In the genomic region with DNA sequence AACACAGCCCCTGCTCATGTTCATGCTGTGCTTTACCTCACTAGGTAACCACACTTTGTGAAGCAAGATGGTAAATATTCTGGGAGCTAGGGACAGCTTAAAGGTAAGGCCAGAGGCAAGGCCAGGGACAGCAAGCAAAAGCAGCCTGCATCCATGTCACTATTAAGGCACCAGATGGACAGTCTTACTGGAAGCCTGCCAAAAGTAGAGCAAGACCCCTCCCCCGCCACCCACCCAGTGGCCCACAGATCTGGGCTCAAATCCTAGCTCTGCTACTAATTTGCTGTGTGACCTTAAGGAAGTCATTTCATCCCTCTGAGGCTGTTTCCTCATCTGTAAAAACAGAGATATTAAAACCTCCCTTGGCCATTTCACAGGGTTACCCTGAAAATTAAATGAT, we compare ENCODE assay signal across 23 cellular contexts. TPM values are rescaled to one million over a fixed set of nuclear protein-coding genes. Genes with fewer than 3 reads are reported as not detected.
DNase-seq lines count a peak whose midpoint lies in the region; TF ChIP-seq lines count a peak whose summit lies in the region.
"Had no signal": no experiment of that assay in that cellular context is flagged by ENCODE, and none has a peak within 500 bp of the region (broad histone marks: within the 10 kb centered on the region; RNA-seq: fewer than 3 reads in every experiment).

No MANE protein-coding gene starts in this region.

- H3K4me2 ChIP-seq in mammary epithelial cell (ENCODE audit: insufficient read depth, low read depth, low read length) = no peak overlapping the region
- H3K4me2 ChIP-seq: smooth muscle cell had no signal

- CTCF ChIA-PET in MCF 10A (lab: Yijun Ruan, JAX) = interaction anchor here (0.7 to 1.6 kb wide), 3 partner anchors 13 to 708 kb away, joined by 3 to 7 read pairs (median 5); partner anchors contain the start of gene ERMP1
- CTCF ChIA-PET in mammary epithelial cell (lab: Charles Lee; ENCODE audit: low non-redundant PET) = no interaction called here

- H3K4me1 ChIP-seq in mammary epithelial cell (ENCODE audit: insufficient read depth, low read length) (peaks cover 24% of the 10 kb centered on the region), adipocyte (ENCODE audit: control insufficient read depth, insufficient read depth, low read length) (peaks cover 8% of the 10 kb centered on the region), thyroid gland (peaks cover 22 to 34% of the 10 kb centered on the region in 2 donors)
- H3K4me1 ChIP-seq: ascending aorta, prostate gland had no signal

- H3K4me3 ChIP-seq in mammary epithelial cell (replicated peaks in 1 of 3; ENCODE audit: insufficient read depth in 1 of 3, low read depth in 2 of 3, low read length in 3 of 3) = no peak overlapping the region
- H3K4me3 ChIP-seq in adipocyte (ENCODE audit: low read length) = no peak overlapping the region
- no peak overlapping the region for H3K4me3 ChIP-seq in thyroid gland (replicated peaks in 1 of 3)
- H3K4me3 ChIP-seq: ascending aorta, prostate gland, smooth muscle cell had no signal

- H3K9me3 ChIP-seq in mammary epithelial cell (replicated peaks; ENCODE audit: insufficient read depth, low read length) (no peaks in the 10 kb centered on the region), adipocyte (ENCODE audit: control insufficient read depth, low read length) (no peaks in the 10 kb centered on the region), thyroid gland (no peaks in the 10 kb centered on the region)
- H3K9me3 ChIP-seq: ascending aorta, prostate gland had no signal

- peak overlapping the region; percentile 82 for H3K27ac Mint-ChIP-seq in MCF 10A (ENCODE audit: low read depth, unreplicated experiment)
- no peak overlapping the region for H3K27ac Mint-ChIP-seq in mesothelial cell of epicardium
- H3K27ac Mint-ChIP-seq: WTC11 had no signal

- H3K36me3 ChIP-seq in mammary epithelial cell (ENCODE audit: insufficient read depth, low read length) (no peaks in the 10 kb centered on the region), adipocyte (ENCODE audit: control insufficient read depth, insufficient read depth, low read length, severe bottlenecking) (no peaks in the 10 kb centered on the region), thyroid gland (no peaks in the 10 kb centered on the region)
- H3K36me3 ChIP-seq: ascending aorta, prostate gland had no signal

- H3K4me1 Mint-ChIP-seq in MCF 10A (ENCODE audit: insufficient read depth, unreplicated experiment) (peaks cover 37% of the 10 kb centered on the region), mesothelial cell of epicardium (peaks cover 44% of the 10 kb centered on the region)

- BruUV-seq in MCF 10A (replicated peaks; lab: Mats Ljungman, UMichigan) (no TSS peak), mammary epithelial cell (replicated peaks; lab: Mats Ljungman, UMichigan) (no TSS peak)

- in situ Hi-C loops in mammary epithelial cell (cut with MboI; ENCODE audit: low sequenced_read_pairs in 2 of 2) = no loop called here

- WGBS in mammary epithelial cell (ENCODE audit: low coverage, missing lambda C conversion rate) = 75% methylated on average over 1 of the region's 1 CpG
- 100% methylated on average over 1 of the region's 1 CpG for WGBS in thyroid gland, 2 donors

- H3K9me3 Mint-ChIP-seq in MCF 10A (ENCODE audit: unreplicated experiment) (no peaks in the 10 kb centered on the region), mesothelial cell of epicardium (no peaks in the 10 kb centered on the region)

- H3K27me3 ChIP-seq in mammary epithelial cell (ENCODE audit: insufficient read depth, low read length) (no peaks in the 10 kb centered on the region), adipocyte (replicated peaks; ENCODE audit: control insufficient read depth, insufficient read depth, low read length) (no peaks in the 10 kb centered on the region), thyroid gland (no peaks in the 10 kb centered on the region)
- H3K27me3 ChIP-seq: ascending aorta had no signal

- H3K36me3 Mint-ChIP-seq in MCF 10A (ENCODE audit: insufficient read depth, unreplicated experiment) (no peaks in the 10 kb centered on the region), mesothelial cell of epicardium (no peaks in the 10 kb centered on the region)
- H3K36me3 Mint-ChIP-seq: naive thymus-derived CD8-positive, alpha-beta T cell had no signal

- H3K27me3 Mint-ChIP-seq in MCF 10A (ENCODE audit: insufficient read depth, unreplicated experiment) = no peaks in the 10 kb centered on the region
- H3K27me3 Mint-ChIP-seq in mesothelial cell of epicardium (ENCODE audit: low read depth) = no peaks in the 10 kb centered on the region
- H3K27me3 Mint-ChIP-seq: naive thymus-derived CD8-positive, alpha-beta T cell had no signal

- H3K27ac ChIP-seq in mammary epithelial cell (ENCODE audit: insufficient read depth, low read depth, low read length) (no peak overlapping the region), thyroid gland (peak overlapping the region; percentile 80 to 91 (median 84))
- H3K27ac ChIP-seq: ascending aorta, prostate gland had no signal

- intact Hi-C loops in MCF 10A (cut with micrococcal nuclease) (no loop called here), mammary epithelial cell (cut with micrococcal nuclease) (no loop called here), thyroid gland (cut with DNase I) (no loop called here)

- POLR2A ChIA-PET in MCF 10A (lab: Yijun Ruan, JAX) = interaction anchor here (1.4 kb wide), 1 partner anchor 34 kb away, joined by 3 read pairs; no protein-coding TSS in a partner anchor

- H4K20me1 ChIP-seq in mammary epithelial cell (ENCODE audit: insufficient read depth, low read length) = no peaks in the 10 kb centered on the region

- H3K9ac ChIP-seq in mammary epithelial cell (ENCODE audit: insufficient read depth, low read length) (no peak overlapping the region), adipocyte (ENCODE audit: low read length) (no peak overlapping the region)

- no peak overlapping the region for H2AFZ ChIP-seq in mammary epithelial cell (ENCODE audit: low read depth, low read length)

- TF ChIP-seq CTCF in MCF 10A (IDR thresholded peaks at IDR 0.05; ENCODE audit: unreplicated experiment) (no peak), mammary epithelial cell (conservative IDR thresholded peaks at IDR 0.05 in 1 of 2, IDR thresholded peaks at IDR 0.05 in 1 of 2; ENCODE audit: extremely low read depth in 1 of 2, insufficient read depth in 1 of 2, low read depth in 1 of 2, low read length in 2 of 2) (no peak), thyroid gland (IDR thresholded peaks at IDR 0.05) (no peak), mesothelial cell of epicardium (IDR thresholded peaks at IDR 0.05; ENCODE audit: unreplicated experiment) (no peak)

- H3K4me3 Mint-ChIP-seq in MCF 10A (ENCODE audit: unreplicated experiment) (no peak overlapping the region), mesothelial cell of epicardium (no peak overlapping the region)
- H3K4me3 Mint-ChIP-seq: WTC11 had no signal

- no peak for TF ChIP-seq POLR2A in thyroid gland (IDR thresholded peaks at IDR 0.05)

- dilution Hi-C loops in mammary epithelial cell (cut with HindIII; ENCODE audit: low sequenced_read_pairs) = no loop called here

- DNase-seq in MCF 10A (ENCODE audit: unreplicated experiment) = no peak
- no peak for DNase-seq in mammary epithelial cell
- DNase-seq in NCI-H82 treated with DMSO at 0.1 percent for 48 hours (lab: John Stamatoyannopoulos, UW; ENCODE audit: unreplicated experiment) = peak; percentile 64
- DNase-seq in adipocyte (ENCODE audit: low read depth) = peak; percentile 5
- DNase-seq in thyroid gland = no peak
- DNase-seq in NCI-H2107 (lab: John Stamatoyannopoulos, UW) = no peak
- DNase-seq in NCI-H128 (lab: John Stamatoyannopoulos, UW; ENCODE audit: unreplicated experiment) = no peak
- no peak for DNase-seq in mesothelial cell of epicardium (ENCODE audit: low spot score in 2 of 2, unreplicated experiment in 2 of 2)
- DNase-seq: activated effector memory CD4-positive, alpha-beta T cell treated with anti-CD3 and anti-CD28 coated beads, Interleukin-2, amount 50 U/mL, for 16 hours; GF-D8; hippocampal formation; kidney; naive thymus-derived CD8-positive, alpha-beta T cell; NCI-H1105; NCI-H526; stimulated activated CD4-positive, alpha-beta T cell treated with anti-CD3 and anti-CD28 coated beads, Interleukin-4, amount 100 ng/mL, for 4 hours had no signal

- no peaks in the 10 kb centered on the region for H3K79me2 ChIP-seq in mammary epithelial cell (ENCODE audit: insufficient read depth, low read length)

RNA-seq across cellular contexts. Expression of gene ERMP1, which starts 13.2 kb away (rescaled TPM):
- total RNA-seq in MCF 10A (2022) = 13.6 and 17.2 TPM in 2 replicates
- 10 to 100 TPM; 33.0 to 40.9 TPM for total RNA-seq in mammary epithelial cell
- 27.6 TPM for polyA plus RNA-seq in mammary epithelial cell
- polyA minus RNA-seq in mammary epithelial cell = 82.3 TPM
- total RNA-seq in thyroid gland = 10 to 100 TPM; 68.3 to 79.5 (median 75.2) TPM
- 25.2 to 26.1 TPM (median 25.4 TPM) in 3 replicates for total RNA-seq in mesothelial cell of epicardium

RNA-seq across cellular contexts. Expression of gene MLANA, which starts 44.6 kb away (rescaled TPM):
- total RNA-seq in MCF 10A (2022) = not detected in 2 replicates
- not detected for total RNA-seq in mammary epithelial cell
- not detected for polyA plus RNA-seq in mammary epithelial cell
- polyA minus RNA-seq in mammary epithelial cell = not detected
- total RNA-seq in thyroid gland = not detected
- total RNA-seq in mesothelial cell of epicardium = not detected in 3 replicates
- total RNA-seq: ascending aorta; cerebellum; kidney; naive thymus-derived CD8-positive, alpha-beta T cell; prostate gland; RPMI7951; smooth muscle cell; subcutaneous adipose tissue; WTC11 had no signal
- polyA plus RNA-seq: smooth muscle cell had no signal

Comparison
In these comparisons a context has a peak if more than half of its experiments do, and no peak if none do; other contexts are left out.
1. DNase-seq: peak in NCI-H82 treated with DMSO at 0.1 percent for 48 hours (single experiment) and adipocyte (single experiment); none in MCF 10A (single experiment), mammary epithelial cell (single experiment), thyroid gland (0 of 2), NCI-H2107 (single experiment), NCI-H128 (single experiment) and mesothelial cell of epicardium (0 of 2).